ENCODE assay signal across 13 cellular contexts in the genomic region with DNA sequence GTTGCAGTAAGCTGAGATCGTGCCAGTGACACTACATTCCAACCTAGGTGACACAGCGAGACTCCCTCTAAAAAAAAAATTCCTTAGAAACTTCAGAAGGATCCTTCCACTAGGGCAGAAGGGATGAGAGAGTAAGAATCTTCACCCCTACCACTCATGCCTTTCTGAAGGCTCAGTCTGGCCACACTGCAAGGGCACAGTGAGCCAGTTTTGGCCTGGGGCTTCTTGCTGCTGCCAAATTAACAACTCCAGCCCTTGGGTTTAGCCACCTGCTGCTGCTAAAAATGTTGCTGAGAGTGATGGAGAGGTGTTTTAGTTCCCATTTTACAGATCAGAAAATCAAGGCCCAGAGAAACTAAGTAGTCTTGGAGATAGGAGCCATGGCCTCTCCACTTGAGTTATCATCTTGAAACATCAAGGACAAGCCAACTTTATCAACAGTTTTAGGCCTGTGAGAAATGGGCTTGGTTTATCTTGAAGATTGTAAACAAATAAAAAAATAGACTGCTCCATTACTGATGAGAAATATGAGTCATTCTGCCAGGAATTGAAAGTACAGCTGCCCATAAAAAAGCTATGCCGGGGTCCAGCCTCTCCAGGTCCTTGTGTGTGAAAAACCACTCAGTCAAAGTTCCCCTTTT. TPM values are rescaled to one million over a fixed set of nuclear protein-coding genes. Genes with fewer than 3 reads are reported as not detected.
DNase-seq lines count a peak whose midpoint lies in the region; ATAC-seq and TF ChIP-seq lines count a peak whose summit lies in the region.
"Had no signal": no experiment of that assay in that cellular context is flagged by ENCODE, and none has a peak within 500 bp of the region (broad histone marks: within the 10 kb centered on the region; RNA-seq: fewer than 3 reads in every experiment).

No MANE protein-coding gene starts in this region.

- TF ChIP-seq CTCF in dorsolateral prefrontal cortex (IDR thresholded peaks at IDR 0.05 in 54 of 56, conservative IDR thresholded peaks at IDR 0.05 in 2 of 56; ENCODE audit: low read depth in 1 of 56, partially characterized antibody in 56 of 56): no peak

- H3K27ac ChIP-seq in dorsolateral prefrontal cortex: peak overlapping the region in 3 of 59 donors; percentile 8 to 36 (median 27)

- DNase-seq in T-helper 2 cell treated with Interferon-gamma antibody and Interleukin-4, amounts not matched to agents 5 μg/mL and 100 μg/mL, for 36 hours (ENCODE audit: low spot score): no peak
- DNase-seq in T-helper 2 cell (no peak), LoVo (ENCODE audit: low spot score) (peak; percentile 60), COR-L47 (lab: John Stamatoyannopoulos, UW) (no peak), dorsolateral prefrontal cortex (no peak)
- DNase-seq in activated naive CD8-positive, alpha-beta T cell treated with anti-CD3 and anti-CD28 coated beads, Interleukin-2, amount 10 ng/mL, durations not matched to agents 7 days and 5 days: no peak
- DNase-seq in naive thymus-derived CD8-positive, alpha-beta T cell: no peak
- DNase-seq: left cardiac atrium; NCI-H1930; nucleus accumbens; stimulated activated CD4-positive, alpha-beta T cell treated with anti-CD3 and anti-CD28 coated beads, Interleukin-2, amount 100 ng/mL, for 24 hours; T1000 had no signal

- no peaks in the 10 kb centered on the region for H3K27me3 ChIP-seq in dorsolateral prefrontal cortex

- H3K4me1 Mint-ChIP-seq in T-helper 2 cell treated with Interferon-gamma antibody and Interleukin-4, amounts not matched to agents 5 μg/mL and 100 μg/mL, for 36 hours (ENCODE audit: low read depth): peaks cover 44% of the 10 kb centered on the region
- H3K4me1 Mint-ChIP-seq in activated naive CD8-positive, alpha-beta T cell treated with anti-CD3 and anti-CD28 coated beads, Interleukin-2, amount 10 ng/mL, durations not matched to agents 7 days and 5 days: peaks cover 42% of the 10 kb centered on the region
- H3K4me1 Mint-ChIP-seq in naive thymus-derived CD8-positive, alpha-beta T cell: peaks cover 14 to 50% (median 36%) of the 10 kb centered on the region in 4 donors

- POLR2A ChIA-PET in activated naive CD8-positive, alpha-beta T cell treated with anti-CD3 and anti-CD28 coated beads, Interleukin-2, amount 10 ng/mL, durations not matched to agents 7 days and 5 days (lab: Charles Lee): interaction anchor here (1.0 kb wide), 1 partner anchor 45 kb away, joined by 3 read pairs; the partner anchor contains the start of gene CASP10
- POLR2A ChIA-PET in naive thymus-derived CD8-positive, alpha-beta T cell (lab: Charles Lee): interaction anchor here (0.6 kb wide), 1 partner anchor 9 kb away, joined by 4 read pairs; no protein-coding TSS in a partner anchor

- no peak overlapping the region for H3K4me3 ChIP-seq in dorsolateral prefrontal cortex

- H3K27me3 Mint-ChIP-seq in T-helper 2 cell treated with Interferon-gamma antibody and Interleukin-4, amounts not matched to agents 5 μg/mL and 100 μg/mL, for 36 hours (ENCODE audit: low read depth): no peaks in the 10 kb centered on the region
- no peaks in the 10 kb centered on the region for H3K27me3 Mint-ChIP-seq in activated naive CD8-positive, alpha-beta T cell treated with anti-CD3 and anti-CD28 coated beads, Interleukin-2, amount 10 ng/mL, durations not matched to agents 7 days and 5 days
- H3K27me3 Mint-ChIP-seq in naive thymus-derived CD8-positive, alpha-beta T cell: no peaks in the 10 kb centered on the region

- ATAC-seq in activated naive CD8-positive, alpha-beta T cell treated with anti-CD3 and anti-CD28 coated beads, Interleukin-2, amount 10 ng/mL, durations not matched to agents 7 days and 5 days (ENCODE audit: low read depth): no peak
- no peak for ATAC-seq in naive thymus-derived CD8-positive, alpha-beta T cell
- no peak for ATAC-seq in HG03045 (IDR thresholded peaks at IDR 0.05; ENCODE audit: unreplicated experiment)
- ATAC-seq: left cardiac atrium had no signal

- H3K4me3 Mint-ChIP-seq in T-helper 2 cell treated with Interferon-gamma antibody and Interleukin-4, amounts not matched to agents 5 μg/mL and 100 μg/mL, for 36 hours: peak overlapping the region; percentile 70
- H3K4me3 Mint-ChIP-seq in activated naive CD8-positive, alpha-beta T cell treated with anti-CD3 and anti-CD28 coated beads, Interleukin-2, amount 10 ng/mL, durations not matched to agents 7 days and 5 days: no peak overlapping the region
- peak overlapping the region in 4 of 10 donors; percentile 9 to 78 (median 44) for H3K4me3 Mint-ChIP-seq in naive thymus-derived CD8-positive, alpha-beta T cell

- intact Hi-C loops in dorsolateral prefrontal cortex (cut with DNase I): no loop called here

- H3K36me3 Mint-ChIP-seq in T-helper 2 cell treated with Interferon-gamma antibody and Interleukin-4, amounts not matched to agents 5 μg/mL and 100 μg/mL, for 36 hours (ENCODE audit: low read depth): peaks cover 6% of the 10 kb centered on the region
- peaks cover 7% of the 10 kb centered on the region for H3K36me3 Mint-ChIP-seq in activated naive CD8-positive, alpha-beta T cell treated with anti-CD3 and anti-CD28 coated beads, Interleukin-2, amount 10 ng/mL, durations not matched to agents 7 days and 5 days
- no peaks in the 10 kb centered on the region for H3K36me3 Mint-ChIP-seq in naive thymus-derived CD8-positive, alpha-beta T cell

- H3K27ac Mint-ChIP-seq in T-helper 2 cell treated with Interferon-gamma antibody and Interleukin-4, amounts not matched to agents 5 μg/mL and 100 μg/mL, for 36 hours: peak overlapping the region; percentile 85
- peak overlapping the region; percentile 83 for H3K27ac Mint-ChIP-seq in activated naive CD8-positive, alpha-beta T cell treated with anti-CD3 and anti-CD28 coated beads, Interleukin-2, amount 10 ng/mL, durations not matched to agents 7 days and 5 days
- peak overlapping the region; percentile 24 to 93 (median 86) for H3K27ac Mint-ChIP-seq in naive thymus-derived CD8-positive, alpha-beta T cell

- no peaks in the 10 kb centered on the region for H3K9me3 Mint-ChIP-seq in T-helper 2 cell treated with Interferon-gamma antibody and Interleukin-4, amounts not matched to agents 5 μg/mL and 100 μg/mL, for 36 hours
- H3K9me3 Mint-ChIP-seq in activated naive CD8-positive, alpha-beta T cell treated with anti-CD3 and anti-CD28 coated beads, Interleukin-2, amount 10 ng/mL, durations not matched to agents 7 days and 5 days: no peaks in the 10 kb centered on the region
- H3K9me3 Mint-ChIP-seq in naive thymus-derived CD8-positive, alpha-beta T cell: no peaks in the 10 kb centered on the region

RNA-seq across cellular contexts. Expression of gene CASP8, which starts 31.9 kb away (rescaled TPM):
- total RNA-seq in activated naive CD8-positive, alpha-beta T cell treated with anti-CD3 and anti-CD28 coated beads, Interleukin-2, amount 10 ng/mL, durations not matched to agents 7 days and 5 days: 100 to 1,000 TPM; 115 to 127 TPM
- 100 to 1,000 TPM; 209 to 212 TPM for total RNA-seq in naive thymus-derived CD8-positive, alpha-beta T cell
- polyA plus RNA-seq in naive thymus-derived CD8-positive, alpha-beta T cell: 10 to 100 TPM; 25.0 to 56.5 (median 26.1) TPM
- 1 to 10 TPM in 118 of 120 experiments, under 1 TPM in 2; 0.80 to 7.9 (median 3.2) TPM for total RNA-seq in dorsolateral prefrontal cortex

RNA-seq across cellular contexts. Expression of gene CASP10, which starts 45.5 kb away (rescaled TPM):
- total RNA-seq in activated naive CD8-positive, alpha-beta T cell treated with anti-CD3 and anti-CD28 coated beads, Interleukin-2, amount 10 ng/mL, durations not matched to agents 7 days and 5 days: 10 to 100 TPM; 45.2 to 46.1 TPM
- total RNA-seq in naive thymus-derived CD8-positive, alpha-beta T cell: 10 to 100 TPM; 47.2 to 48.1 TPM
- polyA plus RNA-seq in naive thymus-derived CD8-positive, alpha-beta T cell: 10 to 100 TPM in 2 of 3 donors, 1 to 10 TPM in 1; 8.6 to 17.5 (median 14.6) TPM
- total RNA-seq in dorsolateral prefrontal cortex: 1 to 10 TPM; 1.5 to 9.8 (median 4.2) TPM

Comparison
In these comparisons a context has a peak if more than half of its experiments do, and no peak if none do; other contexts are left out.
1. RNA of gene CASP8, which starts 31.9 kb away (total RNA-seq): 209 to 212 TPM in naive thymus-derived CD8-positive, alpha-beta T cell and 115 to 127 TPM in activated naive CD8-positive, alpha-beta T cell treated with anti-CD3 and anti-CD28 coated beads, Interleukin-2, amount 10 ng/mL, durations not matched to agents 7 days and 5 days; 0.80 to 7.9 TPM in dorsolateral prefrontal cortex; every median in the first group is over 10 times any median in the second.
2. RNA of gene CASP10, which starts 45.5 kb away (total RNA-seq): 47.2 to 48.1 TPM in naive thymus-derived CD8-positive, alpha-beta T cell and 45.2 to 46.1 TPM in activated naive CD8-positive, alpha-beta T cell treated with anti-CD3 and anti-CD28 coated beads, Interleukin-2, amount 10 ng/mL, durations not matched to agents 7 days and 5 days; 1.5 to 9.8 TPM in dorsolateral prefrontal cortex; every median in the first group is over 4 times any median in the second.
3. Peak in every context shown above with its lines, with median percentiles within 50 percentile points of each other: H3K27ac Mint-ChIP-seq.